1 cellular context compared by ENCODE assay signal in the genomic region with DNA sequence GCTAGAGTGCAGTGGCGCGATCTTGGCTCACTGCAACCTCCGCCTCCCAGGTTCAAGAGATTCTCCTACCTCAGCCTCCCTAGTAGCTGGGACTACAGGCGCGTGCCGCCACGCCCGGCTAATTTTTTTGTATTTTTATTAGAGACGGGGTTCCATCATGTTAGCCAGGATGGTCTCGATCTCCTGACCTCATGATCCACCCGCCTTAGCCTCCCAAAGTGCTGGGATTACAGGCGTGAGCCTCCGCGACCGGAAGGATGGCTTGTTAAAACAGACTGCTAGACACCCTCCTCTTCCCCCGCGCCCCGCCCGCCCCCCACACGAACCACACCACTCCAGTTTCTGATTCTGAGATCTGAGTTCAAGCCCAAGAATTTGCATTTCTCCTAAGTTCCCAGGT.
TF ChIP-seq lines count a peak whose summit lies in the region.

No MANE protein-coding gene starts in this region.

TF ChIP-seq in HepG2, 621 proteins besides CTCF, POLR2A, EP300 and RAD21 (continued from another document):
- TF ChIP-seq MED1 (CRISPR knock-in tag; IDR thresholded peaks at IDR 0.05): 0 out of 2 replicates have a peak, but pooled peaks have one; percentile 19
- TF ChIP-seq ARID5B (CRISPR knock-in tag; IDR thresholded peaks at IDR 0.05): 0 out of 2 replicates have a peak, but pooled peaks have one; percentile 5
- 0 out of 2 replicates have a peak, but pooled peaks have one; percentile 25 for TF ChIP-seq ZNF574 (CRISPR knock-in tag; IDR thresholded peaks at IDR 0.05)
- 0 out of 2 replicates have a peak, but pooled peaks have one; percentile 23 for TF ChIP-seq RCOR2 (CRISPR knock-in tag; IDR thresholded peaks at IDR 0.05)
- TF ChIP-seq ZNF460 (CRISPR knock-in tag; IDR thresholded peaks at IDR 0.05; ENCODE audit: borderline replicate concordance): peak; percentile 79; the same call in 1 of the 2 replicates
- peak; percentile 71 for TF ChIP-seq ZMYM2 (CRISPR knock-in tag; IDR thresholded peaks at IDR 0.05)
- TF ChIP-seq HOXA3 (CRISPR knock-in tag; IDR thresholded peaks at IDR 0.05): 0 out of 2 replicates have a peak, but pooled peaks have one; percentile 20
- TF ChIP-seq ADNP (CRISPR knock-in tag; IDR thresholded peaks at IDR 0.05): 0 out of 2 replicates have a peak, but pooled peaks have one; percentile 63
- TF ChIP-seq ETV5 (CRISPR knock-in tag; IDR thresholded peaks at IDR 0.05; ENCODE audit: borderline replicate concordance): peak; percentile 56
